In the genomic region with DNA sequence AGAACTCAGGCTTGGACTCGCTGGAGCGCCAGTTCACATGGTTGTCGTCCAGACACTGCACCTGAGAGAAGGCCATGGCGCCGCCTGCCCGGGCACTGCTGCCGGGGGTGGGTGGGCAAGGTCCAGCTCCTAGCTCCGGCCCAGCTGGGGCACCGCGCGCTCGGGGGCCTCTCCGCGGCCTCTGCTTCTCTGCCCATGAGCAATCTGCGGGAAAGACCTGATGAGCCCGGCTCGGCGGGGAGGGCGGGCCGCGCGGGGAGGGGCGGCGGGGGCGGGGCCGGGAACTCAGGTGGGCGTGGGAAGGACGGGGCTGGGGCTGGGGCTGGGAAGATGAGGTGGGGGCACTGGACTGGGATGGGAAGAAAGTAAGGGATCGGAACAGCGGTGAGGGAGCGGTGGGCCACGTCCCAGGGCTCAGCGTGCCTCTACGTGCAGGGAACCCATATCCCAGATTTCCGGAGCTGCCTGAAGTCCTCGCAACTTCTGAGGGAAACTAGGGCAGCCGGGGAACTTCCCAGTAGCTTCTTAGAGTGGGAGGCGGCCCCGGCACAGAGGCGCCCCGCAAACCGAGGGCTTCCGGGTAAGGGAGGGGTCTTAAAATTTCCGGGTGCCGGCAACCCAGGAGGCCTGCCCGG, we compare ENCODE assay signal across 8 cellular contexts.
DNase-seq lines count a peak whose midpoint lies in the region; ATAC-seq and TF ChIP-seq lines count a peak whose summit lies in the region.

No MANE protein-coding gene starts in this region.

- H3K9me3 ChIP-seq in effector memory CD4-positive, alpha-beta T cell (ENCODE audit: control insufficient read depth, low read length) = no peaks in the 10 kb centered on the region
- H3K9me3 ChIP-seq in muscle layer of duodenum (ENCODE audit: control insufficient read depth in 1 of 2, low read length in 2 of 2) = peaks cover 0 to 2% of the 10 kb centered on the region in 2 donors

- H3K27ac ChIP-seq in KMS-11 (peak overlapping the region; percentile 30; the same call in 1 of the 2 replicates), muscle layer of duodenum (ENCODE audit: low read length) (no peak overlapping the region)
- H3K27ac ChIP-seq in effector memory CD4-positive, alpha-beta T cell (ENCODE audit: insufficient read depth, low read length, poor library complexity, severe bottlenecking) = peak overlapping the region; percentile 93

- H3K4me3 ChIP-seq in KMS-11 (IDR thresholded peaks at IDR 0.05; ENCODE audit: insufficient read depth, low read depth, low read length) (no peak overlapping the region), muscle layer of duodenum (ENCODE audit: low read depth in 1 of 2, low read length in 2 of 2) (peak overlapping the region; percentile 50 to 67)
- H3K4me3 ChIP-seq in effector memory CD4-positive, alpha-beta T cell (ENCODE audit: insufficient read depth, low read depth, low read length, poor library complexity, severe bottlenecking) = peak overlapping the region; percentile 66

- H3K9ac ChIP-seq in KMS-11 = peak overlapping the region; percentile 76; the same call in 1 of the 2 replicates

- H3K36me3 ChIP-seq in KMS-11 (ENCODE audit: insufficient read depth) (no peaks in the 10 kb centered on the region), muscle layer of duodenum (ENCODE audit: control insufficient read depth in 1 of 2, insufficient read depth in 2 of 2, low read length in 2 of 2) (no peaks in the 10 kb centered on the region)
- H3K36me3 ChIP-seq in effector memory CD4-positive, alpha-beta T cell (ENCODE audit: control insufficient read depth, insufficient read depth, low read length) = peaks cover 3% of the 10 kb centered on the region

- no peak overlapping the region for H3K4me2 ChIP-seq in KMS-11

- peak overlapping the region; percentile 38; the same call in 1 of the 2 replicates for H2AFZ ChIP-seq in KMS-11 (ENCODE audit: low read depth)

- no peaks in the 10 kb centered on the region for H4K20me1 ChIP-seq in KMS-11 (ENCODE audit: insufficient read depth)

- no peaks in the 10 kb centered on the region for H3K27me3 ChIP-seq in KMS-11 (ENCODE audit: insufficient read depth, low read depth)
- no peaks in the 10 kb centered on the region for H3K27me3 ChIP-seq in effector memory CD4-positive, alpha-beta T cell (replicated peaks; ENCODE audit: control insufficient read depth, insufficient read depth, low read length, poor library complexity, severe bottlenecking)
- H3K27me3 ChIP-seq in muscle layer of duodenum (ENCODE audit: low read depth, low read length) = no peaks in the 10 kb centered on the region

- H3K79me2 ChIP-seq in KMS-11 (ENCODE audit: insufficient read depth, low read depth) = no peaks in the 10 kb centered on the region

- DNase-seq in AG08396 (ENCODE audit: low spot score) (peak; percentile 76), COLO829 (ENCODE audit: low spot score) (no peak)
- peak; percentile 56 to 67 for DNase-seq in activated CD4-positive, alpha-beta T cell treated with anti-CD3 and anti-CD28 coated beads, Interleukin-2, amount 50 U/mL, for 4 hours
- DNase-seq in effector memory CD4-positive, alpha-beta T cell = peak in 2 of 3 donors; percentile 72 to 75
- peak; percentile 55 for DNase-seq in stimulated activated naive CD4-positive, alpha-beta T cell treated with Interleukin-2 at 50 U/mL for 16 hours (lab: John Stamatoyannopoulos, UW)

- ATAC-seq in GM19455 (IDR thresholded peaks at IDR 0.05; ENCODE audit: unreplicated experiment) = peak; percentile 37

- H3K4me1 ChIP-seq in KMS-11 (ENCODE audit: low read depth, poor library complexity, severe bottlenecking) = no peaks in the 10 kb centered on the region
- peaks cover 30% of the 10 kb centered on the region for H3K4me1 ChIP-seq in effector memory CD4-positive, alpha-beta T cell (ENCODE audit: control insufficient read depth, insufficient read depth, low read length, poor library complexity, severe bottlenecking)
- no peaks in the 10 kb centered on the region for H3K4me1 ChIP-seq in muscle layer of duodenum (ENCODE audit: control insufficient read depth in 1 of 2, insufficient read depth in 2 of 2, low read length in 2 of 2)

- TF ChIP-seq CTCF in KMS-11 (conservative IDR thresholded peaks at IDR 0.05; ENCODE audit: low read depth, low read length) = no peak
